Comparison of ENCODE assay signal across 25 cellular contexts in genomic region chr9:92333288-92333634, GRCh38. TPM values are rescaled to one million over a fixed set of nuclear protein-coding genes. Genes with fewer than 3 reads are reported as not detected.
DNase-seq lines count a peak whose midpoint lies in the region; ATAC-seq, FAIRE-seq and TF ChIP-seq lines count a peak whose summit lies in the region.
"Had no signal": no experiment of that assay in that cellular context is flagged by ENCODE, and none has a peak within 500 bp of the region (broad histone marks: within the 10 kb centered on the region; RNA-seq: fewer than 3 reads in every experiment).

No MANE protein-coding gene starts in this region.

- no peaks in the 10 kb centered on the region for H3K36me3 Mint-ChIP-seq in chondrocyte (ENCODE audit: low read depth)

- H3K27me3 Mint-ChIP-seq in chondrocyte (ENCODE audit: low read depth), result no peaks in the 10 kb centered on the region
- H3K27me3 Mint-ChIP-seq: B cell had no signal

- TF ChIP-seq EP300 in SK-N-SH (IDR thresholded peaks at IDR 0.05; ENCODE audit: borderline replicate concordance in 1 of 2, low read depth in 1 of 2, low read length in 1 of 2), result no peak

- H3K9me3 Mint-ChIP-seq in chondrocyte (ENCODE audit: low read depth), result no peaks in the 10 kb centered on the region
- H3K9me3 Mint-ChIP-seq: CD8-positive, alpha-beta T cell had no signal

- ATAC-seq in left ventricle myocardium superior, result peak; percentile 60
- ATAC-seq in sciatic nerve, result peak; percentile 52
- ATAC-seq in stimulated activated naive CD8-positive, alpha-beta T cell treated with anti-CD3 and anti-CD28 coated beads, Interleukin-15, Interleukin-2, amounts not matched to agents 100 U/mL and 50 U/mL, for 24 hours, result no peak
- ATAC-seq: CD8-positive, alpha-beta T cell; GM12878 had no signal

- POLR2A ChIA-PET in SK-N-SH (lab: Yijun Ruan, JAX), result no interaction called here

- intact Hi-C loops in left ventricle myocardium superior (cut with micrococcal nuclease), result no loop called here
- intact Hi-C loops in sciatic nerve (cut with DNase I), result no loop called here

- TF ChIP-seq RAD21 in SK-N-SH (IDR thresholded peaks at IDR 0.05; ENCODE audit: low read length), result no peak

- H3K27me3 ChIP-seq in SK-N-SH (ENCODE audit: insufficient read depth), result no peaks in the 10 kb centered on the region
- H3K27me3 ChIP-seq: MG63 had no signal

- no peaks in the 10 kb centered on the region for H3K79me2 ChIP-seq in SK-N-SH (ENCODE audit: insufficient read depth)

- H3F3A ChIP-seq in SK-N-SH (replicated peaks; ENCODE audit: insufficient read depth), result peaks cover 4% of the 10 kb centered on the region

- DNase-seq in SK-N-SH, result no peak
- no peak for DNase-seq in chondrocyte (ENCODE audit: low spot score)
- no peak for DNase-seq in left ventricle myocardium superior
- DNase-seq in sciatic nerve (ENCODE audit: low spot score), result no peak
- DNase-seq in D721Med (ENCODE audit: insufficient read length, low spot score), result no peak
- DNase-seq in stimulated activated naive CD8-positive, alpha-beta T cell treated with anti-CD3 and anti-CD28 coated beads, Interleukin-15, Interleukin-2, amounts not matched to agents 100 U/mL and 50 U/mL, for 24 hours, result no peak
- DNase-seq in NCI-H526 (lab: John Stamatoyannopoulos, UW), result no peak
- DNase-seq: Caco-2; CD8-positive, alpha-beta T cell; DMS 273 treated with DMSO at 0.1 percent for 48 hours; DMS79; GDM1; HCEC 1CT; KBM-7; MG63; NCI-H1417; NCI-H1694; NCI-H2029 treated with DMSO at 0.1 percent for 48 hours; NCI-H446 treated with DMSO at 0.1 percent for 48 hours; NCI-H526 treated with DMSO at 0.1 percent for 48 hours; PC-9 had no signal

- TF ChIP-seq CTCF in SK-N-SH (IDR thresholded peaks at IDR 0.05), result no peak
- TF ChIP-seq CTCF in chondrocyte (IDR thresholded peaks at IDR 0.05), result no peak
- TF ChIP-seq CTCF in D721Med (IDR thresholded peaks at IDR 0.05; ENCODE audit: insufficient read depth, missing control alignments), result no peak

- peak overlapping the region; percentile 60 for H3K27ac Mint-ChIP-seq in chondrocyte (ENCODE audit: unreplicated experiment)
- H3K27ac Mint-ChIP-seq: B cell; CD8-positive, alpha-beta T cell had no signal

- CTCF ChIA-PET in SK-N-SH (lab: Yijun Ruan, JAX), result interaction anchor here (1.3 to 3.5 kb wide), 5 partner anchors 9 to 195 kb away, joined by 3 to 17 read pairs (median 7); no protein-coding TSS in a partner anchor

- H3K36me3 ChIP-seq in SK-N-SH (replicated peaks in 1 of 2; ENCODE audit: control insufficient read depth in 1 of 2, insufficient read depth in 2 of 2, low read length in 1 of 2), result peaks cover 0 to under 1% of the 10 kb centered on the region in 2 experiments

- no peak overlapping the region for H3K4me2 ChIP-seq in SK-N-SH
- H3K4me2 ChIP-seq: PC-9 had no signal

- peaks cover 30% of the 10 kb centered on the region for H3K4me1 Mint-ChIP-seq in chondrocyte (ENCODE audit: low read depth)
- H3K4me1 Mint-ChIP-seq: B cell had no signal

- peaks cover 4 to 6% of the 10 kb centered on the region in 2 experiments; a peak in 3 of 4 replicates for H3K4me1 ChIP-seq in SK-N-SH (ENCODE audit: control insufficient read depth in 1 of 2, insufficient read depth in 2 of 2, low read depth in 1 of 2, low read length in 1 of 2)
- H3K4me1 ChIP-seq: Caco-2 had no signal

- whole genome bisulfite sequencing in SK-N-SH (ENCODE audit: low lambda C conversion rate), result 100% methylated on average over 2 of the region's 2 CpGs

- no peak overlapping the region for H3K4me3 Mint-ChIP-seq in chondrocyte (ENCODE audit: unreplicated experiment)
- H3K4me3 Mint-ChIP-seq: B cell; CD8-positive, alpha-beta T cell had no signal

- no peak overlapping the region for H2AFZ ChIP-seq in SK-N-SH (ENCODE audit: low read depth)
- H2AFZ ChIP-seq: PC-9 had no signal

- H3K9ac ChIP-seq in SK-N-SH, result no peak overlapping the region

- H3K27ac ChIP-seq in SK-N-SH (ENCODE audit: low read depth in 2 of 2, low read length in 1 of 2), result peak overlapping the region; percentile 19 to 23; a peak in 2 of 4 replicates
- H3K27ac ChIP-seq: PC-9 had no signal

- no peaks in the 10 kb centered on the region for H3K9me2 ChIP-seq in SK-N-SH

- FAIRE-seq in D721Med (lab: Jason Lieb, UNC), result no peak
- FAIRE-seq: GM12878, H1, HTR-8/SVneo had no signal

- H3K9me3 ChIP-seq in SK-N-SH, result no peaks in the 10 kb centered on the region
- H3K9me3 ChIP-seq: Caco-2, MG63 had no signal

- H3K4me3 ChIP-seq in SK-N-SH (ENCODE audit: low read depth in 2 of 2, low read length in 1 of 2), result no peak overlapping the region
- H3K4me3 ChIP-seq: GM12878, MG63, PC-9 had no signal

- no peaks in the 10 kb centered on the region for H4K20me1 ChIP-seq in SK-N-SH (ENCODE audit: insufficient read depth)

TF ChIP-seq in SK-N-SH, 30 proteins besides CTCF, POLR2A, EP300 and RAD21:
- no peak for TF ChIP-seq FOXM1 (IDR thresholded peaks at IDR 0.05; ENCODE audit: low read depth)
- TF ChIP-seq RXRA (IDR thresholded peaks at IDR 0.05; ENCODE audit: borderline replicate concordance, low read depth), result no peak
- TF ChIP-seq REST (IDR thresholded peaks at IDR 0.05; ENCODE audit: low read depth, low read length), result no peak
- TF ChIP-seq TAF1 (IDR thresholded peaks at IDR 0.05; ENCODE audit: borderline replicate concordance, low read depth, low read length), result no peak
- no peak for TF ChIP-seq MAX (IDR thresholded peaks at IDR 0.05; ENCODE audit: low read depth)
- no peak for TF ChIP-seq GATA2 (CRISPR knock-in tag; IDR thresholded peaks at IDR 0.05)
- TF ChIP-seq YY1 (IDR thresholded peaks at IDR 0.05; ENCODE audit: low read depth), result no peak
- no peak for TF ChIP-seq USF1 (IDR thresholded peaks at IDR 0.05; ENCODE audit: borderline replicate concordance, low read depth)
TF ChIP-seq in SK-N-SH: peak in this region for 0.

RNA-seq across cellular contexts. Expression of gene CENPP, which starts 7.5 kb away (rescaled TPM):
- polyA plus RNA-seq in SK-N-SH (2012; rRNA removed), result 1.3 and 1.5 TPM in 2 replicates
- polyA plus RNA-seq in SK-N-SH (2012; cell fraction: cytosol; rRNA removed), result 2.3 and 2.6 TPM in 2 replicates
- 1.2 and 1.4 TPM in 2 replicates for polyA plus RNA-seq in SK-N-SH (2012; cell fraction: nucleus; rRNA removed)
- total RNA-seq in chondrocyte (7.7 to 19.7 TPM (median 9.2 TPM) in 3 replicates), left ventricle myocardium superior (4.3 TPM), sciatic nerve (9.1 TPM)

RNA-seq across cellular contexts. Expression of gene NOL8, which starts 8.1 kb away (rescaled TPM):
- 9.6 and 13.2 TPM in 2 replicates for polyA plus RNA-seq in SK-N-SH (2012; rRNA removed)
- polyA plus RNA-seq in SK-N-SH (2012; cell fraction: cytosol; rRNA removed), result 9.3 and 10.5 TPM in 2 replicates
- polyA plus RNA-seq in SK-N-SH (2012; cell fraction: nucleus; rRNA removed), result 16.7 and 36.9 TPM in 2 replicates
- total RNA-seq in chondrocyte (28.3 to 39.7 TPM (median 30.5 TPM) in 3 replicates), left ventricle myocardium superior (13.1 TPM), sciatic nerve (53.0 TPM)

RNA-seq across cellular contexts. Expression of gene IARS1, which starts 39.8 kb away (rescaled TPM):
- 30.4 and 32.9 TPM in 2 replicates for polyA plus RNA-seq in SK-N-SH (2012; rRNA removed)
- 33.8 and 34.7 TPM in 2 replicates for polyA plus RNA-seq in SK-N-SH (2012; cell fraction: cytosol; rRNA removed)
- 56.1 and 87.5 TPM in 2 replicates for polyA plus RNA-seq in SK-N-SH (2012; cell fraction: nucleus; rRNA removed)
- 176 to 249 TPM (median 237 TPM) in 3 replicates for total RNA-seq in chondrocyte
- total RNA-seq in left ventricle myocardium superior, result 55.6 TPM
- total RNA-seq in sciatic nerve, result 69.5 TPM
